In genomic region chr19:57665261-57665806, GRCh38 we compare ENCODE assay signal across 17 cellular contexts. TPM values are rescaled to one million over a fixed set of nuclear protein-coding genes. Genes with fewer than 3 reads are reported as not detected.
A peak's percentile ranks its signal among the peaks of the same experiment; 100 is the strongest.
DNase-seq lines count a peak whose midpoint lies in the region; ATAC-seq and TF ChIP-seq lines count a peak whose summit lies in the region.
"Had no signal": no experiment of that assay in that cellular context is flagged by ENCODE, and none has a peak within 500 bp of the region (broad histone marks: within the 10 kb centered on the region; RNA-seq: fewer than 3 reads in every experiment).

No MANE protein-coding gene starts in this region.

- no peak for TF ChIP-seq POLR2A in adrenal gland (IDR thresholded peaks at IDR 0.05)

- no peak for DNase-seq in CD8-positive, alpha-beta T cell
- peak; percentile 18 for DNase-seq in GM23338 (ENCODE audit: low spot score)
- peak; percentile 33 to 75 (median 51) for DNase-seq in adrenal gland
- DNase-seq in NOMO-1 treated with DMSO at 0.1 percent for 48 hours (lab: John Stamatoyannopoulos, UW; ENCODE audit: unreplicated experiment), result no peak
- DNase-seq in DMS 273 treated with DMSO at 0.1 percent for 48 hours (lab: John Stamatoyannopoulos, UW), result no peak
- DNase-seq in stimulated activated CD4-positive, alpha-beta T cell treated with anti-CD3 and anti-CD28 coated beads, Interleukin-2, amount 100 ng/mL, for 24 hours, result no peak
- DNase-seq: islet precursor cell, midbrain, tibial artery had no signal

- no peaks in the 10 kb centered on the region for H3K9me3 ChIP-seq in CD8-positive, alpha-beta T cell (ENCODE audit: low read length)
- no peaks in the 10 kb centered on the region for H3K9me3 ChIP-seq in adrenal gland (replicated peaks in 1 of 3)
- H3K9me3 ChIP-seq: BLaER1, tibial artery had no signal

- peaks cover 12% of the 10 kb centered on the region; the same call in 1 of the 2 replicates for H3F3A ChIP-seq in GM23338 (replicated peaks; ENCODE audit: low read depth)

- POLR2A ChIA-PET in CD8-positive, alpha-beta T cell (lab: Charles Lee), result no interaction called here

- no peak for ATAC-seq in CD8-positive, alpha-beta T cell
- ATAC-seq in GM23338, result peak; percentile 4; the same call in 1 of the 3 replicates
- no peak for ATAC-seq in HG02763 (IDR thresholded peaks at IDR 0.05; ENCODE audit: unreplicated experiment)

- intact Hi-C loops in CD8-positive, alpha-beta T cell (cut with DNase I, micrococcal nuclease), result no loop called here
- intact Hi-C loops in adrenal gland (cut with DNase I), result no loop called here

- no peak for TF ChIP-seq CTCF in CD8-positive, alpha-beta T cell (IDR thresholded peaks at IDR 0.05)
- TF ChIP-seq CTCF in GM23338 (conservative IDR thresholded peaks at IDR 0.05; ENCODE audit: low read depth in 2 of 2) (no peak), adrenal gland (IDR thresholded peaks at IDR 0.05) (no peak), nephron (IDR thresholded peaks at IDR 0.05; ENCODE audit: unreplicated experiment in 3 of 3) (no peak)

- H3K4me1 Mint-ChIP-seq in CD8-positive, alpha-beta T cell (ENCODE audit: low read depth), result peaks cover 9% of the 10 kb centered on the region
- H3K4me1 Mint-ChIP-seq in GM23338 (peaks cover 13% of the 10 kb centered on the region; the same call in 2 of the 3 replicates), nephron (peaks cover 7% of the 10 kb centered on the region)

- peaks cover 16% of the 10 kb centered on the region for H3K27me3 ChIP-seq in CD8-positive, alpha-beta T cell (ENCODE audit: insufficient read depth, low read length)
- H3K27me3 ChIP-seq in GM23338 (ENCODE audit: insufficient read depth), result peaks cover 29% of the 10 kb centered on the region
- H3K27me3 ChIP-seq in adrenal gland, result no peaks in the 10 kb centered on the region
- H3K27me3 ChIP-seq: tibial artery had no signal

- H2AFZ ChIP-seq in GM23338, result peak overlapping the region; percentile 100

- 40 to 58% (median 53%) methylated on average over 8 to 9 of the region's 9 CpGs for WGBS in adrenal gland, 4 donors

- no peaks in the 10 kb centered on the region for H3K9me3 Mint-ChIP-seq in CD8-positive, alpha-beta T cell
- no peaks in the 10 kb centered on the region for H3K9me3 Mint-ChIP-seq in GM23338
- no peaks in the 10 kb centered on the region for H3K9me3 Mint-ChIP-seq in nephron

- CTCF ChIA-PET in CD8-positive, alpha-beta T cell (lab: Charles Lee), result no interaction called here

- no peak overlapping the region for H3K4me3 ChIP-seq in CD8-positive, alpha-beta T cell (ENCODE audit: low read depth, low read length)
- H3K4me3 ChIP-seq in GM23338, result peak overlapping the region; percentile 85
- peak overlapping the region in 1 of 4 donors; percentile 73 for H3K4me3 ChIP-seq in adrenal gland

- H3K27ac Mint-ChIP-seq in CD8-positive, alpha-beta T cell, result no peak overlapping the region
- H3K27ac Mint-ChIP-seq in GM23338 (no peak overlapping the region), nephron (peak overlapping the region; percentile 91 to 95 (median 93))
- H3K27ac Mint-ChIP-seq: activated naive CD4-positive, alpha-beta T cell treated with anti-CD3 and anti-CD28 coated beads, Interleukin-2, amount 50 U/mL, for 72 hours had no signal

- H3K4me2 ChIP-seq in GM23338, result peak overlapping the region; percentile 94

- no peaks in the 10 kb centered on the region for H3K9me2 ChIP-seq in GM23338 (ENCODE audit: insufficient read depth)

- H4K20me1 ChIP-seq in GM23338 (replicated peaks; ENCODE audit: insufficient read depth), result no peaks in the 10 kb centered on the region
- H4K20me1 ChIP-seq: BLaER1 had no signal

- H3K4me1 ChIP-seq in CD8-positive, alpha-beta T cell (ENCODE audit: insufficient read depth, low read length), result peaks cover 5% of the 10 kb centered on the region
- peaks cover 16% of the 10 kb centered on the region; the same call in 1 of the 2 replicates for H3K4me1 ChIP-seq in GM23338 (ENCODE audit: insufficient read depth)
- peaks cover 0 to 12% of the 10 kb centered on the region in 2 donors for H3K4me1 ChIP-seq in adrenal gland (replicated peaks in 1 of 2)

- H3K4me3 Mint-ChIP-seq in CD8-positive, alpha-beta T cell, result peak overlapping the region; percentile 50
- H3K4me3 Mint-ChIP-seq in GM23338, result peak overlapping the region; percentile 80
- peak overlapping the region; percentile 87 to 93 (median 87) for H3K4me3 Mint-ChIP-seq in nephron

- H3K79me2 ChIP-seq in GM23338 (replicated peaks; ENCODE audit: insufficient read depth), result no peaks in the 10 kb centered on the region

- no peaks in the 10 kb centered on the region for H3K36me3 Mint-ChIP-seq in CD8-positive, alpha-beta T cell
- no peaks in the 10 kb centered on the region for H3K36me3 Mint-ChIP-seq in GM23338 (ENCODE audit: low read depth)
- no peaks in the 10 kb centered on the region for H3K36me3 Mint-ChIP-seq in nephron (ENCODE audit: low read depth)
- H3K36me3 Mint-ChIP-seq: activated naive CD4-positive, alpha-beta T cell treated with anti-CD3 and anti-CD28 coated beads, Interleukin-2, amount 50 U/mL, for 72 hours had no signal

- H3K27ac ChIP-seq in CD8-positive, alpha-beta T cell (ENCODE audit: low read depth, low read length), result no peak overlapping the region
- H3K27ac ChIP-seq in GM23338 (ENCODE audit: low read depth), result no peak overlapping the region
- peak overlapping the region; percentile 41 to 88 (median 81) for H3K27ac ChIP-seq in adrenal gland
- H3K27ac ChIP-seq: BLaER1 had no signal

- no peaks in the 10 kb centered on the region for H3K36me3 ChIP-seq in CD8-positive, alpha-beta T cell (ENCODE audit: insufficient read depth, low read length)
- no peaks in the 10 kb centered on the region for H3K36me3 ChIP-seq in GM23338 (ENCODE audit: insufficient read depth)
- H3K36me3 ChIP-seq in adrenal gland (replicated peaks in 1 of 2), result no peaks in the 10 kb centered on the region
- H3K36me3 ChIP-seq: BLaER1, tibial artery, WERI-Rb-1 had no signal

- peaks cover 47% of the 10 kb centered on the region for H3K27me3 Mint-ChIP-seq in CD8-positive, alpha-beta T cell (ENCODE audit: low read depth)
- peaks cover 11% of the 10 kb centered on the region for H3K27me3 Mint-ChIP-seq in GM23338 (ENCODE audit: insufficient read depth, low read depth, poor library complexity)
- H3K27me3 Mint-ChIP-seq in nephron (ENCODE audit: low read depth), result peaks cover 19% of the 10 kb centered on the region

TF ChIP-seq in GM23338, 12 proteins besides CTCF, POLR2A, EP300 and RAD21:
- TF ChIP-seq ZNF331 (CRISPR knock-in tag; IDR thresholded peaks at IDR 0.05; ENCODE audit: low read depth), result no peak
- no peak for TF ChIP-seq ZNF114 (CRISPR knock-in tag; IDR thresholded peaks at IDR 0.05)
- TF ChIP-seq, protein P1, sequence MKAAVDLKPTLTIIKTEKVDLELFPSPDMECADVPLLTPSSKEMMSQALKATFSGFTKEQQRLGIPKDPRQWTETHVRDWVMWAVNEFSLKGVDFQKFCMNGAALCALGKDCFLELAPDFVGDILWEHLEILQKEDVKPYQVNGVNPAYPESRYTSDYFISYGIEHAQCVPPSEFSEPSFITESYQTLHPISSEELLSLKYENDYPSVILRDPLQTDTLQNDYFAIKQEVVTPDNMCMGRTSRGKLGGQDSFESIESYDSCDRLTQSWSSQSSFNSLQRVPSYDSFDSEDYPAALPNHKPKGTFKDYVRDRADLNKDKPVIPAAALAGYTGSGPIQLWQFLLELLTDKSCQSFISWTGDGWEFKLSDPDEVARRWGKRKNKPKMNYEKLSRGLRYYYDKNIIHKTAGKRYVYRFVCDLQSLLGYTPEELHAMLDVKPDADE (IDR thresholded peaks at IDR 0.05), result no peak
- TF ChIP-seq CREB1 (CRISPR knock-in tag; IDR thresholded peaks at IDR 0.05; ENCODE audit: low read depth), result no peak
- TF ChIP-seq EZH2phosphoT487 (IDR thresholded peaks at IDR 0.05; ENCODE audit: unreplicated experiment), result no peak
- TF ChIP-seq EZH2 (IDR thresholded peaks at IDR 0.05; ENCODE audit: low read depth, unreplicated experiment), result no peak
- no peak for TF ChIP-seq JUNB (IDR thresholded peaks at IDR 0.05; ENCODE audit: unreplicated experiment)
- TF ChIP-seq STAT1 (IDR thresholded peaks at IDR 0.05; ENCODE audit: unreplicated experiment), result no peak
- TF ChIP-seq POLR2AphosphoS5 (IDR thresholded peaks at IDR 0.05; ENCODE audit: low read depth), result no peak

RNA-seq across cellular contexts. Expression of gene ZSCAN4, which starts 3.4 kb away (rescaled TPM):
- total RNA-seq in CD8-positive, alpha-beta T cell, result not detected
- total RNA-seq in GM23338 (2014; rRNA removed; shearing (Covaris generic)), result not detected in 2 replicates
- not detected in 2 replicates for polyA plus RNA-seq in GM23338 (2016; fragmentation: Nextera tagmentation; extraction: Ambion mirVana)
- total RNA-seq in adrenal gland, result under 1 TPM in 1 of 8 donors, not detected in 7; 0.14 TPM
- polyA plus RNA-seq in adrenal gland, result under 1 TPM in 2 of 3 donors, not detected in 1; 0.07 to 0.16 TPM
- total RNA-seq: frontal cortex, pulmonary artery endothelial cell, SK-MEL-5 had no signal

RNA-seq across cellular contexts. Expression of gene ZNF551, which starts 16.4 kb away (rescaled TPM):
- 10 to 100 TPM; 18.9 to 19.1 TPM for total RNA-seq in CD8-positive, alpha-beta T cell
- total RNA-seq in GM23338 (2014; rRNA removed; shearing (Covaris generic)), result 45.7 and 51.4 TPM in 2 replicates
- polyA plus RNA-seq in GM23338 (2016; fragmentation: Nextera tagmentation; extraction: Ambion mirVana), result 7.8 and 8.2 TPM in 2 replicates
- 10 to 100 TPM in 1 of 8 donors, 1 to 10 TPM in 7; 4.8 to 10.8 (median 6.9) TPM for total RNA-seq in adrenal gland
- 1 to 10 TPM in 1 of 3 donors, under 1 TPM in 2; 0.88 to 4.1 (median 0.91) TPM for polyA plus RNA-seq in adrenal gland

RNA-seq across cellular contexts. Expression of gene ZNF211, which starts 32.4 kb away (rescaled TPM):
- total RNA-seq in CD8-positive, alpha-beta T cell, result 10 to 100 TPM; 34.4 to 35.5 TPM
- total RNA-seq in GM23338 (2014; rRNA removed; shearing (Covaris generic)), result 13.8 and 14.2 TPM in 2 replicates
- polyA plus RNA-seq in GM23338 (2016; fragmentation: Nextera tagmentation; extraction: Ambion mirVana) (5.3 and 9.7 TPM in 2 replicates), adrenal gland (10 to 100 TPM; 10.5 to 31.1 (median 21.6) TPM)
- total RNA-seq in adrenal gland, result 10 to 100 TPM; 11.1 to 19.7 (median 14.3) TPM

RNA-seq across cellular contexts. Expression of gene ZNF154, which starts 43.7 kb away (rescaled TPM):
- total RNA-seq in CD8-positive, alpha-beta T cell, result 10 to 100 TPM; 15.3 to 15.7 TPM
- total RNA-seq in GM23338 (2014; rRNA removed; shearing (Covaris generic)), result 7.3 and 10.1 TPM in 2 replicates
- polyA plus RNA-seq in GM23338 (2016; fragmentation: Nextera tagmentation; extraction: Ambion mirVana), result 4.4 and 5.1 TPM in 2 replicates
- total RNA-seq in adrenal gland, result 10 to 100 TPM in 1 of 8 donors, 1 to 10 TPM in 7; 2.1 to 11.6 (median 6.8) TPM
- 10 to 100 TPM in 1 of 3 donors, 1 to 10 TPM in 2; 5.1 to 11.7 (median 5.6) TPM for polyA plus RNA-seq in adrenal gland

RNA-seq across cellular contexts. Expression of gene ZNF134, which starts 51.3 kb away (rescaled TPM):
- total RNA-seq in CD8-positive, alpha-beta T cell, result 10 to 100 TPM; 35.2 to 36.5 TPM
- total RNA-seq in GM23338 (2014; rRNA removed; shearing (Covaris generic)), result 55.7 and 79.6 TPM in 2 replicates
- polyA plus RNA-seq in GM23338 (2016; fragmentation: Nextera tagmentation; extraction: Ambion mirVana) (13.1 and 14.6 TPM in 2 replicates), adrenal gland (10 to 100 TPM in 1 of 3 donors, 1 to 10 TPM in 2; 3.2 to 13.6 (median 4.1) TPM)
- total RNA-seq in adrenal gland, result 10 to 100 TPM; 11.6 to 25.2 (median 21.3) TPM

Comparison
In these comparisons a context has a peak if more than half of its experiments do, and no peak if none do; other contexts are left out.
1. DNase-seq: peak in GM23338 (single experiment) and adrenal gland (7 of 7); none in CD8-positive, alpha-beta T cell (0 of 7), NOMO-1 treated with DMSO at 0.1 percent for 48 hours (single experiment), DMS 273 treated with DMSO at 0.1 percent for 48 hours (single experiment) and stimulated activated CD4-positive, alpha-beta T cell treated with anti-CD3 and anti-CD28 coated beads, Interleukin-2, amount 100 ng/mL, for 24 hours (0 of 2).
2. H3K27ac ChIP-seq: peak in adrenal gland (5 of 5); none in CD8-positive, alpha-beta T cell (single experiment) and GM23338 (single experiment).
3. H3K27ac Mint-ChIP-seq: peak in nephron (3 of 3); none in CD8-positive, alpha-beta T cell (single experiment) and GM23338 (single experiment).
4. Peak in every context shown above with its lines, with median percentiles within 50 percentile points of each other: H3K4me3 Mint-ChIP-seq.